Comparison of ENCODE assay signal across 7 cellular contexts in genomic region chr14:69151458-69152180, GRCh38.
DNase-seq lines count a peak whose midpoint lies in the region; ATAC-seq and TF ChIP-seq lines count a peak whose summit lies in the region.

No MANE protein-coding gene starts in this region.

- peak; percentile 58 for TF ChIP-seq CTCF in GM13976 (IDR thresholded peaks at IDR 0.05; ENCODE audit: borderline replicate concordance, control extremely low read depth, extremely low read depth, insufficient read depth, missing control alignments)

- peak; percentile 46 for ATAC-seq in HG03039 (IDR thresholded peaks at IDR 0.05; ENCODE audit: unreplicated experiment)

- DNase-seq in GM13976 (ENCODE audit: low spot score): peak; percentile 91
- DNase-seq in NCI-H2227 treated with DMSO at 0.1 percent for 48 hours (lab: John Stamatoyannopoulos, UW): peak; percentile 53
- DNase-seq in activated CD4-positive, CD25-positive, alpha-beta regulatory T cell (lab: John Stamatoyannopoulos, UW): peak; percentile 44 to 64 (median 55)
- DNase-seq in caudate nucleus (lab: John Stamatoyannopoulos, UW): peak in 60 of 61 donors; percentile 22 to 90 (median 66)
- DNase-seq in iris pigment epithelial cell (ENCODE audit: low read depth): peak; percentile 69
- DNase-seq in stimulated activated CD4-positive, alpha-beta T cell treated with anti-CD3 and anti-CD28 coated beads, Interleukin-12 subunit alpha, Interleukin-12 subunit beta, amount 100 ng/mL, for 4 hours: peak; percentile 74

- in situ Hi-C loops in GM13976 (cut with MboI; ENCODE audit: low sequenced_read_pairs, unreplicated experiment): no loop called here

- peak overlapping the region; percentile 78 for H3K27ac ChIP-seq in caudate nucleus (ENCODE audit: low read depth, low read length)

Comparison
In these comparisons a context has a peak if more than half of its experiments do, and no peak if none do; other contexts are left out.
1. Peak in every context shown above with its lines: DNase-seq, ATAC-seq and H3K27ac ChIP-seq.